14 cellular contexts compared by ENCODE assay signal in the genomic region with DNA sequence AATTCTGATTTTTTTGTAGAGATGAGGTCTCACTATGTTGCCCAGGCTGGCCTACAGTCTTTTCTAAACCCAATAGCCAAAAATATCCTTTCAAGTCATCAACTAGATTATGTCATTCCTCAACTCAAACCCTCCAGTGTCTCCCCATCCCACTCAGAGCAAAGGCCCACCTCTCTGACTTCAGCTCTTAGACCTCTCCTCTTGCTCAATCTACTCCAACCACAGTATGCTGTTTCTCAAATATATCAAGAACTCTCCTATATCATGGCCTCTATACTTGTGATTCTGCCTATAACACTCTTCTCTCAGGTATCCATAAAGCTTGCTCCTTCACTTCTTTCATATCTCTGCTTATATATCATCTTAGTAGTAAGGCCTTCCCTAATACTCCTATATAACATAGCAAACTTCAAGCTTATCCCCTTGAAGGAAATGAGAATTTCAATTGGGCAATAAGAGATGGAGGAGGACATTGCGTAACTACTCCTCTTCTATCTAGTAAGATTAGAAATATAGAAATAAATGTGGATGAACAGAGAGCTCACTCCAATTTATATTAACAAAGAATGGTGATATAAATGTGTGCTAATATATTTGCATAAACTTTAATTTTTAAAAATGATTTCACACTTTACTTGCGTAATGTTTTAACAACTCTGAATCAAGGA.
"Had no signal": no experiment of that assay in that cellular context is flagged by ENCODE, and none has a peak within 500 bp of the region (broad histone marks: within the 10 kb centered on the region; RNA-seq: fewer than 3 reads in every experiment).

No MANE protein-coding gene starts in this region.

- DNase-seq: activated CD4-positive, alpha-beta T cell treated with anti-CD3 and anti-CD28 coated beads, Interleukin-2, amount 50 U/mL, for 48 hours; activated CD4-positive, CD25-positive, alpha-beta regulatory T cell treated with anti-CD3 and anti-CD28 coated beads, Interleukin-2, amount 50 U/mL, for 72 hours; activated CD8-positive, alpha-beta memory T cell treated with anti-CD3 and anti-CD28 coated beads, Interleukin-2, amount 10 ng/mL, durations not matched to agents 7 days and 5 days; activated effector memory CD4-positive, alpha-beta T cell treated with anti-CD3 and anti-CD28 coated beads, Interleukin-2, amount 50 U/mL, for 16 hours; activated naive CD8-positive, alpha-beta T cell treated with anti-CD3 and anti-CD28 coated beads for 36 hours; activated T-cell treated with anti-CD3 and anti-CD28 coated beads, Interleukin-2, amount 50 U/mL, for 24 hours; aorta; esophagus squamous epithelium; hippocampal formation; ovary; stimulated activated CD4-positive, alpha-beta T cell treated with anti-CD3 and anti-CD28 coated beads, Interleukin-15, amount 100 ng/mL, for 24 hours; stimulated activated CD4-positive, alpha-beta T cell treated with anti-CD3 and anti-CD28 coated beads, Interleukin-4, amount 100 ng/mL, for 24 hours; upper lobe of left lung had no signal

- H3K27ac ChIP-seq: breast epithelium, esophagus squamous epithelium, ovary, upper lobe of left lung had no signal

- H3K9me3 ChIP-seq: breast epithelium, esophagus squamous epithelium, ovary, upper lobe of left lung had no signal

- H3K4me1 ChIP-seq: breast epithelium, esophagus squamous epithelium, upper lobe of left lung had no signal

- H3K27me3 ChIP-seq: breast epithelium, esophagus squamous epithelium, ovary, upper lobe of left lung had no signal

- ATAC-seq: activated CD8-positive, alpha-beta memory T cell treated with anti-CD3 and anti-CD28 coated beads, Interleukin-2, amount 10 ng/mL, durations not matched to agents 7 days and 5 days had no signal

- H3K4me3 ChIP-seq: breast epithelium, esophagus squamous epithelium, ovary, upper lobe of left lung had no signal

- H3K36me3 ChIP-seq: breast epithelium, esophagus squamous epithelium, ovary, upper lobe of left lung had no signal
